Comparison of ENCODE assay signal across 8 cellular contexts in genomic region chr2:105329197-105329554, GRCh38. TPM values are rescaled to one million over a fixed set of nuclear protein-coding genes. Genes with fewer than 3 reads are reported as not detected.
DNase-seq lines count a peak whose midpoint lies in the region; ATAC-seq and TF ChIP-seq lines count a peak whose summit lies in the region.

No MANE protein-coding gene starts in this region.

- peaks cover 0 to 3% of the 10 kb centered on the region in 2 donors for H3K36me3 ChIP-seq in psoas muscle (ENCODE audit: insufficient read depth in 1 of 2, low read depth in 1 of 2)

- no peak for TF ChIP-seq CTCF in GM12864 (IDR thresholded peaks at IDR 0.05; ENCODE audit: low read depth, low read length, missing control alignments)
- TF ChIP-seq CTCF in activated CD8-positive, alpha-beta T cell treated with anti-CD3 and anti-CD28 coated beads for 36 hours (IDR thresholded peaks at IDR 0.05), result no peak
- TF ChIP-seq CTCF in glutamatergic neuron (IDR thresholded peaks at IDR 0.05; ENCODE audit: partially characterized antibody, unreplicated experiment), result no peak
- no peak for TF ChIP-seq CTCF in psoas muscle (IDR thresholded peaks at IDR 0.05)
- TF ChIP-seq CTCF in GM10248 (IDR thresholded peaks at IDR 0.05; ENCODE audit: control extremely low read depth, extremely low read depth, low read depth, missing control alignments), result no peak

- intact Hi-C loops in activated CD8-positive, alpha-beta T cell treated with anti-CD3 and anti-CD28 coated beads for 36 hours (cut with micrococcal nuclease), result no loop called here
- intact Hi-C loops in psoas muscle (cut with DNase I), result no loop called here

- ATAC-seq in HG03045 (IDR thresholded peaks at IDR 0.05; ENCODE audit: unreplicated experiment) (peak; percentile 6), psoas muscle (peak; percentile 26 to 47 (median 36)), GM18909 (IDR thresholded peaks at IDR 0.05; ENCODE audit: poor library complexity, unreplicated experiment) (no peak)
- peak; percentile 19 for ATAC-seq in activated CD8-positive, alpha-beta T cell treated with anti-CD3 and anti-CD28 coated beads for 36 hours

- H3K4me1 ChIP-seq in psoas muscle, result peaks cover 27% of the 10 kb centered on the region

- no peaks in the 10 kb centered on the region for H3K9me3 ChIP-seq in psoas muscle

- H3K4me1 Mint-ChIP-seq in activated CD8-positive, alpha-beta T cell treated with anti-CD3 and anti-CD28 coated beads for 36 hours (ENCODE audit: low read depth), result peaks cover 46% of the 10 kb centered on the region
- H3K4me1 Mint-ChIP-seq in glutamatergic neuron (ENCODE audit: low read depth, unreplicated experiment), result peaks cover 5% of the 10 kb centered on the region

- H3K36me3 Mint-ChIP-seq in activated CD8-positive, alpha-beta T cell treated with anti-CD3 and anti-CD28 coated beads for 36 hours (ENCODE audit: low read depth), result peaks cover 16% of the 10 kb centered on the region
- no peaks in the 10 kb centered on the region for H3K36me3 Mint-ChIP-seq in glutamatergic neuron (ENCODE audit: unreplicated experiment)

- DNase-seq in GM12864 (ENCODE audit: low read depth) (no peak), glutamatergic neuron (no peak), psoas muscle (peak; percentile 24 to 59), NCI-H1930 (lab: John Stamatoyannopoulos, UW) (no peak), GM10248 (ENCODE audit: extremely low spot score) (no peak)
- peak; percentile 37 for DNase-seq in activated CD8-positive, alpha-beta T cell treated with anti-CD3 and anti-CD28 coated beads for 36 hours

- peak overlapping the region; percentile 88 for H3K4me3 Mint-ChIP-seq in activated CD8-positive, alpha-beta T cell treated with anti-CD3 and anti-CD28 coated beads for 36 hours
- H3K4me3 Mint-ChIP-seq in glutamatergic neuron (ENCODE audit: unreplicated experiment), result peak overlapping the region; percentile 92

- 1 to 3% (median 1%) methylated on average over 10 to 17 of the region's 17 CpGs for WGBS in psoas muscle, 3 donors

- no peaks in the 10 kb centered on the region for H3K9me3 Mint-ChIP-seq in activated CD8-positive, alpha-beta T cell treated with anti-CD3 and anti-CD28 coated beads for 36 hours
- peaks cover 2% of the 10 kb centered on the region for H3K9me3 Mint-ChIP-seq in glutamatergic neuron (ENCODE audit: unreplicated experiment)

- H3K4me3 ChIP-seq in GM12864 (ENCODE audit: low read depth, low read length) (peak overlapping the region; percentile 80), psoas muscle (peak overlapping the region; percentile 71)

- H3K27ac ChIP-seq in psoas muscle, result peak overlapping the region; percentile 87

- CTCF ChIA-PET in activated CD8-positive, alpha-beta T cell treated with anti-CD3 and anti-CD28 coated beads for 36 hours (lab: Charles Lee), result interaction anchor here (0.8 to 1.9 kb wide), 4 partner anchors 18 to 1253 kb away, joined by 3 to 4 read pairs (median 4); no protein-coding TSS in a partner anchor
- CTCF ChIA-PET in GM10248 (lab: Yijun Ruan, JAX), result interaction anchor here (1.0 to 2.2 kb wide), 4 partner anchors 8 to 18 kb away, joined by 3 to 8 read pairs (median 5); partner anchors contain the start of gene C2orf49

- H3K27me3 Mint-ChIP-seq in activated CD8-positive, alpha-beta T cell treated with anti-CD3 and anti-CD28 coated beads for 36 hours, result no peaks in the 10 kb centered on the region
- H3K27me3 Mint-ChIP-seq in glutamatergic neuron (ENCODE audit: unreplicated experiment), result peaks cover 1% of the 10 kb centered on the region

- H3K27me3 ChIP-seq in psoas muscle (ENCODE audit: insufficient read depth in 3 of 3, low read length in 2 of 3), result no peaks in the 10 kb centered on the region

- H3K27ac Mint-ChIP-seq in activated CD8-positive, alpha-beta T cell treated with anti-CD3 and anti-CD28 coated beads for 36 hours, result peak overlapping the region; percentile 88
- peak overlapping the region; percentile 41 for H3K27ac Mint-ChIP-seq in glutamatergic neuron (ENCODE audit: unreplicated experiment)

- POLR2A ChIA-PET in activated CD8-positive, alpha-beta T cell treated with anti-CD3 and anti-CD28 coated beads for 36 hours (lab: Charles Lee), result interaction anchor here (0.5 to 2.4 kb wide), 6 partner anchors 8 to 417 kb away, joined by 3 to 14 read pairs (median 4); partner anchors contain the start of gene C2orf49
- POLR2A ChIA-PET in GM10248 (lab: Yijun Ruan, JAX), result interaction anchor here (1.6 kb wide), 1 partner anchor 14 kb away, joined by 5 read pairs; no protein-coding TSS in a partner anchor

RNA-seq across cellular contexts. Expression of gene TGFBRAP1, which starts 0.4 kb away (rescaled TPM):
- total RNA-seq in activated CD8-positive, alpha-beta T cell treated with anti-CD3 and anti-CD28 coated beads for 36 hours, result 10 to 100 TPM; 17.9 to 20.2 TPM
- total RNA-seq in glutamatergic neuron (ENCODE audit: unreplicated experiment) (14.9 TPM), psoas muscle (10 to 100 TPM; 13.3 to 21.4 (median 16.8) TPM)
- 10 to 100 TPM in 1 of 3 donors, 1 to 10 TPM in 2; 5.4 to 18.2 (median 8.8) TPM for polyA plus RNA-seq in psoas muscle

RNA-seq across cellular contexts. Expression of gene C2orf49, which starts 8.2 kb away (rescaled TPM):
- total RNA-seq in activated CD8-positive, alpha-beta T cell treated with anti-CD3 and anti-CD28 coated beads for 36 hours, result 10 to 100 TPM; 22.3 to 23.3 TPM
- 10.7 TPM for total RNA-seq in glutamatergic neuron (ENCODE audit: unreplicated experiment)
- 10 to 100 TPM; 14.8 to 19.4 (median 15.5) TPM for total RNA-seq in psoas muscle
- polyA plus RNA-seq in psoas muscle, result 10 to 100 TPM; 13.2 to 24.6 (median 14.3) TPM

Comparison
In these comparisons a context has a peak if more than half of its experiments do, and no peak if none do; other contexts are left out.
1. DNase-seq: peak in activated CD8-positive, alpha-beta T cell treated with anti-CD3 and anti-CD28 coated beads for 36 hours (single experiment) and psoas muscle (2 of 2); none in GM12864 (single experiment), glutamatergic neuron (single experiment), NCI-H1930 (0 of 2) and GM10248 (single experiment).